In genomic region chr4:10115657-10116624, GRCh38 we compare ENCODE assay signal across 8 cellular contexts. TPM values are rescaled to one million over a fixed set of nuclear protein-coding genes. Genes with fewer than 3 reads are reported as not detected.
DNase-seq lines count a peak whose midpoint lies in the region; ATAC-seq and TF ChIP-seq lines count a peak whose summit lies in the region.

No MANE protein-coding gene starts in this region.

- intact Hi-C loops in activated CD4-positive, alpha-beta T cell treated with anti-CD3 and anti-CD28 coated beads for 36 hours (cut with DNase I, micrococcal nuclease) = loop anchor here (1.0 to 5.0 kb wide), 7 partner anchors 10 to 509 kb away; partner anchors contain the start of gene ZNF518B (in 1 of the 2)
- intact Hi-C loops in colonic mucosa (cut with DNase I) = no loop called here

- peaks cover 56% of the 10 kb centered on the region for H3K79me2 ChIP-seq in GM23338 (replicated peaks; ENCODE audit: insufficient read depth)

- H3K4me1 ChIP-seq in GM23338 (ENCODE audit: insufficient read depth) = peaks cover 42% of the 10 kb centered on the region
- H3K4me1 ChIP-seq in colonic mucosa = peaks cover 24% of the 10 kb centered on the region

- POLR2A ChIA-PET in activated CD4-positive, alpha-beta T cell treated with anti-CD3 and anti-CD28 coated beads for 36 hours (lab: Charles Lee) = interaction anchor here (2.3 to 3.8 kb wide), 4 partner anchors 9 to 21 kb away, joined by 8 to 59 read pairs (median 30); no protein-coding TSS in a partner anchor

- H3K9me3 Mint-ChIP-seq in GM23338 = no peaks in the 10 kb centered on the region; the same call in 2 of the 3 replicates
- H3K9me3 Mint-ChIP-seq in activated CD4-positive, alpha-beta T cell treated with anti-CD3 and anti-CD28 coated beads for 36 hours (ENCODE audit: low read depth) = no peaks in the 10 kb centered on the region
- H3K9me3 Mint-ChIP-seq in stimulated activated effector memory CD8-positive, alpha-beta T cell treated with anti-CD3 and anti-CD28 coated beads, Interleukin-12 subunit alpha, Interleukin-12 subunit beta, amount 100 ng/mL, for 72 hours = no peaks in the 10 kb centered on the region

- H3F3A ChIP-seq in GM23338 (replicated peaks; ENCODE audit: low read depth) = 0 out of 2 replicates have a peak, but pooled peaks cover 4% of the 10 kb centered on the region

- peak overlapping the region; percentile 89 for H3K4me2 ChIP-seq in GM23338

- peaks cover 39% of the 10 kb centered on the region for H3K27me3 Mint-ChIP-seq in GM23338 (ENCODE audit: insufficient read depth, low read depth, poor library complexity)
- no peaks in the 10 kb centered on the region for H3K27me3 Mint-ChIP-seq in activated CD4-positive, alpha-beta T cell treated with anti-CD3 and anti-CD28 coated beads for 36 hours

- CTCF ChIA-PET in activated CD4-positive, alpha-beta T cell treated with anti-CD3 and anti-CD28 coated beads for 36 hours (lab: Charles Lee) = interaction anchor here (0.7 to 0.9 kb wide), 2 partner anchors 9 to 10 kb away, joined by 3 to 4 read pairs; no protein-coding TSS in a partner anchor

- no peaks in the 10 kb centered on the region for H3K9me3 ChIP-seq in colonic mucosa

- peaks cover 52% of the 10 kb centered on the region for H3K36me3 Mint-ChIP-seq in GM23338 (ENCODE audit: low read depth)
- peaks cover 48% of the 10 kb centered on the region for H3K36me3 Mint-ChIP-seq in activated CD4-positive, alpha-beta T cell treated with anti-CD3 and anti-CD28 coated beads for 36 hours (ENCODE audit: low read depth)
- peaks cover 66% of the 10 kb centered on the region for H3K36me3 Mint-ChIP-seq in stimulated activated effector memory CD8-positive, alpha-beta T cell treated with anti-CD3 and anti-CD28 coated beads, Interleukin-12 subunit alpha, Interleukin-12 subunit beta, amount 100 ng/mL, for 72 hours

- peak overlapping the region; percentile 96 for H3K4me3 Mint-ChIP-seq in GM23338
- peak overlapping the region; percentile 96 for H3K4me3 Mint-ChIP-seq in activated CD4-positive, alpha-beta T cell treated with anti-CD3 and anti-CD28 coated beads for 36 hours
- peak overlapping the region; percentile 96 for H3K4me3 Mint-ChIP-seq in stimulated activated effector memory CD8-positive, alpha-beta T cell treated with anti-CD3 and anti-CD28 coated beads, Interleukin-12 subunit alpha, Interleukin-12 subunit beta, amount 100 ng/mL, for 72 hours

- TF ChIP-seq CTCF in GM12875 (IDR thresholded peaks at IDR 0.05; ENCODE audit: borderline replicate concordance, insufficient read depth, low read depth, low read length) = no peak
- TF ChIP-seq CTCF in GM23338 (conservative IDR thresholded peaks at IDR 0.05; ENCODE audit: low read depth in 2 of 2) = no peak
- no peak for TF ChIP-seq CTCF in colonic mucosa (IDR thresholded peaks at IDR 0.05)

- H3K9ac ChIP-seq in colonic mucosa (ENCODE audit: low read depth in 2 of 2, low read length in 2 of 2) = peak overlapping the region; percentile 90 to 93

- peaks cover 29% of the 10 kb centered on the region for H3K36me3 ChIP-seq in GM23338 (ENCODE audit: insufficient read depth)
- H3K36me3 ChIP-seq in colonic mucosa = no peaks in the 10 kb centered on the region

- peak overlapping the region; percentile 91 for H3K27ac ChIP-seq in GM23338 (ENCODE audit: low read depth)
- H3K27ac ChIP-seq in colonic mucosa = peak overlapping the region; percentile 96

- H3K27ac Mint-ChIP-seq in GM23338 = peak overlapping the region; percentile 98
- H3K27ac Mint-ChIP-seq in activated CD4-positive, alpha-beta T cell treated with anti-CD3 and anti-CD28 coated beads for 36 hours = peak overlapping the region; percentile 90
- H3K27ac Mint-ChIP-seq in stimulated activated effector memory CD8-positive, alpha-beta T cell treated with anti-CD3 and anti-CD28 coated beads, Interleukin-12 subunit alpha, Interleukin-12 subunit beta, amount 100 ng/mL, for 72 hours = peak overlapping the region; percentile 96

- no peaks in the 10 kb centered on the region for H3K9me2 ChIP-seq in GM23338 (ENCODE audit: insufficient read depth)

- H4K20me1 ChIP-seq in GM23338 (replicated peaks; ENCODE audit: insufficient read depth) = peaks cover 35% of the 10 kb centered on the region

- H2AFZ ChIP-seq in GM23338 = no peak overlapping the region

- H3K4me1 Mint-ChIP-seq in GM23338 = peaks cover 72% of the 10 kb centered on the region
- H3K4me1 Mint-ChIP-seq in activated CD4-positive, alpha-beta T cell treated with anti-CD3 and anti-CD28 coated beads for 36 hours = peaks cover 75% of the 10 kb centered on the region
- peaks cover 68% of the 10 kb centered on the region for H3K4me1 Mint-ChIP-seq in stimulated activated effector memory CD8-positive, alpha-beta T cell treated with anti-CD3 and anti-CD28 coated beads, Interleukin-12 subunit alpha, Interleukin-12 subunit beta, amount 100 ng/mL, for 72 hours

- no peaks in the 10 kb centered on the region for H3K27me3 ChIP-seq in GM23338 (ENCODE audit: insufficient read depth)
- no peaks in the 10 kb centered on the region for H3K27me3 ChIP-seq in colonic mucosa

- DNase-seq in GM23338 (ENCODE audit: low spot score) (peak; percentile 72), LoVo (ENCODE audit: low spot score) (peak; percentile 68), colonic mucosa (peak; percentile 86), medulla oblongata (ENCODE audit: extremely low spot score) (peak; percentile 29), NCI-H2171 (lab: John Stamatoyannopoulos, UW) (no peak)
- peak; percentile 86 for DNase-seq in activated CD4-positive, alpha-beta T cell treated with anti-CD3 and anti-CD28 coated beads for 36 hours
- DNase-seq in stimulated activated effector memory CD8-positive, alpha-beta T cell treated with anti-CD3 and anti-CD28 coated beads, Interleukin-12 subunit alpha, Interleukin-12 subunit beta, amount 100 ng/mL, for 72 hours (ENCODE audit: low spot score in 2 of 2) = peak in 1 of 2 donors; percentile 83

- peak; percentile 27 for ATAC-seq in GM23338
- peak; percentile 54 for ATAC-seq in activated CD4-positive, alpha-beta T cell treated with anti-CD3 and anti-CD28 coated beads for 36 hours
- peak; percentile 70 for ATAC-seq in stimulated activated effector memory CD8-positive, alpha-beta T cell treated with anti-CD3 and anti-CD28 coated beads, Interleukin-12 subunit alpha, Interleukin-12 subunit beta, amount 100 ng/mL, for 72 hours

- H3K4me3 ChIP-seq in GM12875 (ENCODE audit: low read depth, low read length) = peak overlapping the region; percentile 91
- H3K4me3 ChIP-seq in GM23338 = peak overlapping the region; percentile 66
- peak overlapping the region; percentile 76 for H3K4me3 ChIP-seq in colonic mucosa

TF ChIP-seq in GM23338, 12 proteins besides CTCF, POLR2A, EP300 and RAD21:
- peak; percentile 60 for TF ChIP-seq POLR2AphosphoS5 (IDR thresholded peaks at IDR 0.05; ENCODE audit: low read depth)
- no peak for TF ChIP-seq ZNF331 (CRISPR knock-in tag; IDR thresholded peaks at IDR 0.05; ENCODE audit: low read depth)

RNA-seq across cellular contexts. Expression of gene WDR1, which starts 0.7 kb away (rescaled TPM):
- total RNA-seq in GM23338 (2014; rRNA removed; shearing (Covaris generic)) = 233 and 248 TPM in 2 replicates
- polyA plus RNA-seq in GM23338 (2016; fragmentation: Nextera tagmentation; extraction: Ambion mirVana) = 90.9 and 93.2 TPM in 2 replicates
- 100 to 1,000 TPM; 308 to 354 TPM for total RNA-seq in activated CD4-positive, alpha-beta T cell treated with anti-CD3 and anti-CD28 coated beads for 36 hours
- 100 to 1,000 TPM; 437 to 476 TPM for total RNA-seq in colonic mucosa
